Comparison of ENCODE assay signal across 1 cellular context in genomic region chr10:2957785-2958184, GRCh38.
TF ChIP-seq lines count a peak whose summit lies in the region.

No MANE protein-coding gene starts in this region.

TF ChIP-seq in HepG2, 621 proteins besides CTCF, POLR2A, EP300 and RAD21 (continued from another document):
- TF ChIP-seq SNAPC4 (CRISPR knock-in tag; IDR thresholded peaks at IDR 0.05) = no peak
- 0 out of 2 replicates have a peak, but pooled peaks have one; percentile 45 for TF ChIP-seq FOSL2 (CRISPR knock-in tag; IDR thresholded peaks at IDR 0.05)
- no peak for TF ChIP-seq PTBP1 (IDR thresholded peaks at IDR 0.05; ENCODE audit: low read depth, low read length, poor library complexity, severe bottlenecking)
- no peak for TF ChIP-seq RBFOX2 (IDR thresholded peaks at IDR 0.05; ENCODE audit: low read depth, low read length)
- no peak for TF ChIP-seq ZNF414 (CRISPR knock-in tag; IDR thresholded peaks at IDR 0.05)
- 0 out of 2 replicates have a peak, but pooled peaks have one; percentile 13 for TF ChIP-seq FOXP4 (CRISPR knock-in tag; IDR thresholded peaks at IDR 0.05)
- TF ChIP-seq MED1 (CRISPR knock-in tag; IDR thresholded peaks at IDR 0.05) = 0 out of 2 replicates have a peak, but pooled peaks have one; percentile 13
- peak; percentile 30; the same call in 1 of the 2 replicates for TF ChIP-seq THRA (CRISPR knock-in tag; IDR thresholded peaks at IDR 0.05; ENCODE audit: borderline replicate concordance)
- peak; percentile 67; the same call in 1 of the 2 replicates for TF ChIP-seq RARA (CRISPR knock-in tag; IDR thresholded peaks at IDR 0.05)
- TF ChIP-seq TBL1XR1 (IDR thresholded peaks at IDR 0.05; ENCODE audit: borderline replicate concordance, low read length, partially characterized antibody) = no peak
